23 cellular contexts compared by ENCODE assay signal in genomic region chr5:133229931-133230664, GRCh38.
DNase-seq lines count a peak whose midpoint lies in the region; ATAC-seq, FAIRE-seq and TF ChIP-seq lines count a peak whose summit lies in the region.
"Had no signal": no experiment of that assay in that cellular context is flagged by ENCODE, and none has a peak within 500 bp of the region (broad histone marks: within the 10 kb centered on the region; RNA-seq: fewer than 3 reads in every experiment).

No MANE protein-coding gene starts in this region.

- H3K4me3 ChIP-seq in GM06990 (replicated peaks; ENCODE audit: low read depth, low read length) (no peak overlapping the region), MG63 (no peak overlapping the region), mammary epithelial cell (replicated peaks in 1 of 3; ENCODE audit: insufficient read depth in 1 of 3, low read depth in 2 of 3, low read length in 3 of 3) (no peak overlapping the region), mesenchymal stem cell (ENCODE audit: insufficient read depth in 1 of 2, low read depth in 1 of 2, low read length in 2 of 2) (no peak overlapping the region), gastrocnemius medialis (no peak overlapping the region)
- H3K4me3 ChIP-seq: ascending aorta, esophagus squamous epithelium, GM23248, ovary had no signal

- TF ChIP-seq CTCF in GM06990 (IDR thresholded peaks at IDR 0.05; ENCODE audit: insufficient read depth, low read length, poor library complexity, severe bottlenecking) (peak; percentile 9), mammary epithelial cell (conservative IDR thresholded peaks at IDR 0.05 in 1 of 2, IDR thresholded peaks at IDR 0.05 in 1 of 2; ENCODE audit: extremely low read depth in 1 of 2, insufficient read depth in 1 of 2, low read depth in 1 of 2, low read length in 2 of 2) (peak in 1 of 2 donors; percentile 9), gastrocnemius medialis (IDR thresholded peaks at IDR 0.05 in 4 of 5, conservative IDR thresholded peaks at IDR 0.05 in 1 of 5) (no peak)

- intact Hi-C loops in mammary epithelial cell (cut with micrococcal nuclease) (loop anchor here (1.0 to 5.0 kb wide), 2 partner anchors 57 to 119 kb away; no protein-coding TSS in a partner anchor), gastrocnemius medialis (cut with DNase I; ENCODE audit: low total_unique reads) (no loop called here)

- no peak for FAIRE-seq in H54 (lab: Jason Lieb, UNC)

- dilution Hi-C loops in mammary epithelial cell (cut with HindIII; ENCODE audit: low sequenced_read_pairs): no loop called here

- no peak overlapping the region for H2BK120ac ChIP-seq in mesenchymal stem cell (ENCODE audit: low read depth, low read length)

- no peak overlapping the region for H4K91ac ChIP-seq in mesenchymal stem cell (ENCODE audit: low read length)

- no peak overlapping the region for H3K14ac ChIP-seq in mesenchymal stem cell (ENCODE audit: low read length in 2 of 2)

- H2BK12ac ChIP-seq in mesenchymal stem cell (ENCODE audit: low read length in 2 of 2): no peak overlapping the region

- H3K18ac ChIP-seq in mesenchymal stem cell (ENCODE audit: low read depth in 1 of 2, low read length in 2 of 2): no peak overlapping the region

- H3K9ac ChIP-seq in mammary epithelial cell (ENCODE audit: insufficient read depth, low read length) (peak overlapping the region; percentile 14), mesenchymal stem cell (ENCODE audit: low read length) (no peak overlapping the region)
- H3K9ac ChIP-seq: GM23248 had no signal

- in situ Hi-C loops in mammary epithelial cell (cut with MboI; ENCODE audit: low sequenced_read_pairs in 2 of 2): no loop called here
- in situ Hi-C loops in gastrocnemius medialis (cut with MboI; ENCODE audit: low sequenced_read_pairs in 4 of 4): no loop called here

- H2BK15ac ChIP-seq in mesenchymal stem cell (ENCODE audit: low read depth, poor library complexity, severe bottlenecking): no peak overlapping the region

- TF ChIP-seq POLR2A in H54 (IDR thresholded peaks at IDR 0.05; ENCODE audit: low read depth, low read length) (no peak), gastrocnemius medialis (IDR thresholded peaks at IDR 0.05) (no peak)

- DNase-seq in GM06990 (ENCODE audit: extremely low read depth, insufficient read length) (no peak), MG63 (peak; percentile 46), mammary epithelial cell (peak; percentile 96), mesenchymal stem cell (no peak), NCI-H128 (lab: John Stamatoyannopoulos, UW; ENCODE audit: unreplicated experiment) (no peak), H54 (ENCODE audit: insufficient read length, low spot score) (no peak), gastrocnemius medialis (no peak)
- no peak for DNase-seq in activated CD4-positive, CD25-positive, alpha-beta regulatory T cell (lab: John Stamatoyannopoulos, UW)
- DNase-seq: activated CD4-positive, CD25-positive, alpha-beta regulatory T cell treated with anti-CD3 and anti-CD28 coated beads, Interleukin-2, amount 50 U/mL, for 72 hours; effector CD8-positive, alpha-beta T cell; esophagus squamous epithelium; GM23248; left cardiac atrium; naive thymus-derived CD4-positive, alpha-beta T cell; NCI-H187; ovary; SIG-M5; stimulated activated CD4-positive, alpha-beta T cell treated with anti-CD3 and anti-CD28 coated beads, Interleukin-15, amount 100 ng/mL, for 24 hours; stimulated activated CD8-positive, alpha-beta memory T cell treated with anti-CD3 and anti-CD28 coated beads, Interleukin-4, amount 100 ng/mL, for 48 hours had no signal

- no peak overlapping the region for H2AK5ac ChIP-seq in mesenchymal stem cell (ENCODE audit: low read length, severe bottlenecking)

- H3K4me2 ChIP-seq in mammary epithelial cell (ENCODE audit: insufficient read depth, low read depth, low read length) (peak overlapping the region; percentile 19), mesenchymal stem cell (ENCODE audit: low read length, poor library complexity, severe bottlenecking) (no peak overlapping the region)

- no peak overlapping the region for H3K23ac ChIP-seq in mesenchymal stem cell (ENCODE audit: low read length in 2 of 2)

- BruUV-seq in mammary epithelial cell (replicated peaks; lab: Mats Ljungman, UMichigan): no TSS peak

- no peaks in the 10 kb centered on the region for H3K79me1 ChIP-seq in mesenchymal stem cell (replicated peaks; ENCODE audit: low read length, poor library complexity, severe bottlenecking)

- H3K9me3 ChIP-seq in MG63: no peaks in the 10 kb centered on the region
- no peaks in the 10 kb centered on the region for H3K9me3 ChIP-seq in mammary epithelial cell (replicated peaks; ENCODE audit: insufficient read depth, low read length)
- no peaks in the 10 kb centered on the region for H3K9me3 ChIP-seq in mesenchymal stem cell (ENCODE audit: control insufficient read depth, low read length)
- H3K9me3 ChIP-seq in gastrocnemius medialis: no peaks in the 10 kb centered on the region
- H3K9me3 ChIP-seq: ascending aorta, esophagus squamous epithelium, ovary had no signal

- H4K8ac ChIP-seq in mesenchymal stem cell (ENCODE audit: low read length): peak overlapping the region; percentile 30

- no peak overlapping the region for H2BK5ac ChIP-seq in mesenchymal stem cell (ENCODE audit: low read depth, low read length, poor library complexity, severe bottlenecking)

- CTCF ChIA-PET in mammary epithelial cell (lab: Charles Lee; ENCODE audit: low non-redundant PET): interaction anchor here (0.7 kb wide), 1 partner anchor 16 kb away, joined by 3 read pairs; no protein-coding TSS in a partner anchor

- no peak for ATAC-seq in gastrocnemius medialis
- ATAC-seq: left cardiac atrium; naive thymus-derived CD4-positive, alpha-beta T cell; sciatic nerve had no signal

- H3K4me1 ChIP-seq in mammary epithelial cell (ENCODE audit: insufficient read depth, low read length) (peaks cover 71% of the 10 kb centered on the region), mesenchymal stem cell (ENCODE audit: control insufficient read depth, insufficient read depth, low read depth, low read length) (peaks cover 2% of the 10 kb centered on the region), gastrocnemius medialis (peaks cover 7 to 11% of the 10 kb centered on the region in 2 donors)
- H3K4me1 ChIP-seq: ascending aorta had no signal

- H3K36me3 ChIP-seq in GM06990 (ENCODE audit: control insufficient read depth, insufficient read depth, low read length) (no peaks in the 10 kb centered on the region), MG63 (no peaks in the 10 kb centered on the region), mammary epithelial cell (ENCODE audit: insufficient read depth, low read length) (no peaks in the 10 kb centered on the region), mesenchymal stem cell (ENCODE audit: control insufficient read depth in 1 of 2, insufficient read depth in 2 of 2, low read depth in 1 of 2, low read length in 2 of 2) (peaks cover 0 to 2% of the 10 kb centered on the region in 2 experiments), gastrocnemius medialis (no peaks in the 10 kb centered on the region)
- H3K36me3 ChIP-seq: ascending aorta, esophagus squamous epithelium, ovary had no signal

- WGBS in mammary epithelial cell (ENCODE audit: low coverage, missing lambda C conversion rate): 56% methylated on average over 6 of the region's 8 CpGs
- 93% methylated on average over 8 of the region's 8 CpGs for WGBS in mesenchymal stem cell

- H2AFZ ChIP-seq in mammary epithelial cell (ENCODE audit: low read depth, low read length) (peak overlapping the region; percentile 43), mesenchymal stem cell (ENCODE audit: low read depth, low read length) (no peak overlapping the region)
- H2AFZ ChIP-seq: GM23248 had no signal

- H3K27ac ChIP-seq in mammary epithelial cell (ENCODE audit: insufficient read depth, low read depth, low read length): peak overlapping the region; percentile 94
- H3K27ac ChIP-seq in mesenchymal stem cell (ENCODE audit: low read length, poor library complexity, severe bottlenecking): no peak overlapping the region
- no peak overlapping the region for H3K27ac ChIP-seq in gastrocnemius medialis
- H3K27ac ChIP-seq: ascending aorta, C4-2B, esophagus squamous epithelium, GM23248, HL-60, ovary had no signal

- no peaks in the 10 kb centered on the region for H3K79me2 ChIP-seq in mammary epithelial cell (ENCODE audit: insufficient read depth, low read length)

- no peaks in the 10 kb centered on the region for H3K27me3 ChIP-seq in GM06990 (replicated peaks; ENCODE audit: control insufficient read depth, insufficient read depth, low read length)
- no peaks in the 10 kb centered on the region for H3K27me3 ChIP-seq in MG63
- H3K27me3 ChIP-seq in mammary epithelial cell (ENCODE audit: insufficient read depth, low read length): no peaks in the 10 kb centered on the region
- peaks cover 8 to 39% of the 10 kb centered on the region in 2 experiments for H3K27me3 ChIP-seq in mesenchymal stem cell (ENCODE audit: control insufficient read depth in 1 of 2, insufficient read depth in 1 of 2, low read length in 2 of 2)
- H3K27me3 ChIP-seq in gastrocnemius medialis: no peaks in the 10 kb centered on the region
- H3K27me3 ChIP-seq: ascending aorta, esophagus squamous epithelium, ovary had no signal

- H3K4ac ChIP-seq in mesenchymal stem cell (ENCODE audit: low read depth in 1 of 2, low read length in 2 of 2): no peak overlapping the region

- no peaks in the 10 kb centered on the region for H4K20me1 ChIP-seq in mammary epithelial cell (ENCODE audit: insufficient read depth, low read length)

Comparison
In these comparisons a context has a peak if more than half of its experiments do, and no peak if none do; other contexts are left out.
1. DNase-seq: peak in MG63 (single experiment) and mammary epithelial cell (single experiment); none in GM06990 (single experiment), mesenchymal stem cell (single experiment), NCI-H128 (single experiment), H54 (single experiment), activated CD4-positive, CD25-positive, alpha-beta regulatory T cell (0 of 4) and gastrocnemius medialis (0 of 2).